ENCODE assay signal across 31 cellular contexts in the genomic region with DNA sequence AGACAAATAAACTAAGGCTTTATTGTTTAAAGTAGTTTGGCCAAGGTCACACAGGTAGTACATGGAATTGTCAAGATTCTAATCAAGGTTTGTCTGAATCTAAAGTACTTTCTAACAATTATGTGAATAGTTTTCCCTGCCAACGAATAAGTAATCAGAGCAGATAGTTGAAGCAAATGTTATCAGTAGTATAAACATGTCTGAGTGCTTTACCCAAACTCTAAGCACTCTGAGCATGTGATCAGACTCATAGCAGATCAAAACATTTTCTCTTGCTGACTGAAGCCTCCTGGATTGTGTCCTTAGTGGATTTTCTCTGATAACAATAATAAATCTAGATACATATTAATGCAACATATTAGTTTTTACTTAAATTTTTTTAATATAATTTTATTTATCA.
"Had no signal": no experiment of that assay in that cellular context is flagged by ENCODE, and none has a peak within 500 bp of the region (broad histone marks: within the 10 kb centered on the region; RNA-seq: fewer than 3 reads in every experiment).

No MANE protein-coding gene starts in this region.

- H3K4me3 ChIP-seq: body of pancreas, breast epithelium, cardiac muscle cell, coronary artery, dorsolateral prefrontal cortex, heart left ventricle had no signal

- DNase-seq: activated B cell treated with CpG ODN at 0.5 μM for 24 hours; activated CD4-positive, alpha-beta T cell treated with anti-CD3 and anti-CD28 coated beads for 48 hours; activated CD4-positive, alpha-beta T cell treated with anti-CD3 and anti-CD28 coated beads, Interleukin-2, amount 50 U/mL, for 1 hour; activated CD4-positive, alpha-beta T cell treated with anti-CD3 and anti-CD28 coated beads, Interleukin-2, amount 50 U/mL, for 48 hours; activated CD8-positive, alpha-beta memory T cell treated with anti-CD3 and anti-CD28 coated beads for 24 hours; activated CD8-positive, alpha-beta T cell treated with anti-CD3 and anti-CD28 coated beads for 36 hours; activated gamma-delta T cell; activated naive CD4-positive, alpha-beta T cell; activated naive CD4-positive, alpha-beta T cell treated with anti-CD3 and anti-CD28 coated beads, Interleukin-2, amount 50 U/mL, for 16 hours; activated T-cell treated with anti-CD3 and anti-CD28 coated beads, Interleukin-2, amount 50 U/mL, for 1 hour; activated T-cell treated with anti-CD3 and anti-CD28 coated beads, Interleukin-2, amount 50 U/mL, for 72 hours; amygdala; aorta; body of pancreas; central memory CD4-positive, alpha-beta T cell; cerebellar nuclear complex; dorsolateral prefrontal cortex; effector memory CD4-positive, alpha-beta T cell; endodermal cell; foreskin fibroblast; glutamatergic neuron; heart left ventricle; T-helper 1 cell; T-helper 17 cell; T1000; WERI-Rb-1 had no signal

- ATAC-seq: activated CD4-positive, CD25-positive, alpha-beta regulatory T cell treated with anti-CD3 and anti-CD28 coated beads, Interleukin-2, amount 50 U/mL, for 24 hours; activated CD8-positive, alpha-beta T cell treated with anti-CD3 and anti-CD28 coated beads for 36 hours; activated T-cell treated with anti-CD3 and anti-CD28 coated beads, Interleukin-2, amount 50 U/mL, for 72 hours; body of pancreas; esophagus mucosa; heart left ventricle; T-helper 17 cell had no signal

- H3K9me3 ChIP-seq: body of pancreas, breast epithelium had no signal

- H3K27me3 ChIP-seq: body of pancreas, breast epithelium, cardiac muscle cell, dorsolateral prefrontal cortex, heart left ventricle had no signal

- H3K4me1 ChIP-seq: body of pancreas, breast epithelium, heart left ventricle had no signal

- H3K27ac ChIP-seq: body of pancreas, breast epithelium, cardiac muscle cell, coronary artery, dorsolateral prefrontal cortex, heart left ventricle, WERI-Rb-1 had no signal

- H3K36me3 ChIP-seq: breast epithelium, cardiac muscle cell, heart left ventricle, WERI-Rb-1 had no signal
